3 cellular contexts compared by ENCODE assay signal in genomic region chr7:2117681-2118045, GRCh38.
TF ChIP-seq lines count a peak whose summit lies in the region.

No MANE protein-coding gene starts in this region.

TF ChIP-seq in SK-N-SH, 30 proteins besides CTCF, POLR2A, EP300 and RAD21 (continued from another document):
- TF ChIP-seq ZBTB33 (IDR thresholded peaks at IDR 0.05; ENCODE audit: borderline replicate concordance, low read depth), result no peak
- no peak for TF ChIP-seq JUND (IDR thresholded peaks at IDR 0.05)
- TF ChIP-seq NFIC (IDR thresholded peaks at IDR 0.05; ENCODE audit: borderline replicate concordance), result no peak
- no peak for TF ChIP-seq USF2 (IDR thresholded peaks at IDR 0.05; ENCODE audit: borderline replicate concordance, low read depth, low read length)
- no peak for TF ChIP-seq RCOR1 (IDR thresholded peaks at IDR 0.05; ENCODE audit: low read length)
- TF ChIP-seq SMC3 (IDR thresholded peaks at IDR 0.05; ENCODE audit: low read depth, low read length), result no peak
- TF ChIP-seq POLR2AphosphoS5 (IDR thresholded peaks at IDR 0.05; ENCODE audit: low read depth, low read length), result no peak
- TF ChIP-seq EZH2phosphoT487 (IDR thresholded peaks at IDR 0.05; ENCODE audit: borderline replicate concordance, low read depth), result no peak
- no peak for TF ChIP-seq RFX5 (IDR thresholded peaks at IDR 0.05; ENCODE audit: low read length)
- TF ChIP-seq IRF3 (IDR thresholded peaks at IDR 0.05; ENCODE audit: low read depth, low read length), result no peak
- TF ChIP-seq GABPA (IDR thresholded peaks at IDR 0.05; ENCODE audit: low read depth), result no peak
- TF ChIP-seq MXI1 (IDR thresholded peaks at IDR 0.05; ENCODE audit: low read depth, low read length), result no peak
- TF ChIP-seq RXRA (IDR thresholded peaks at IDR 0.05; ENCODE audit: borderline replicate concordance, low read depth), result no peak
- no peak for TF ChIP-seq ELF1 (IDR thresholded peaks at IDR 0.05)
- no peak for TF ChIP-seq FOXM1 (IDR thresholded peaks at IDR 0.05; ENCODE audit: low read depth)
- TF ChIP-seq FOXJ3 (CRISPR knock-in tag; IDR thresholded peaks at IDR 0.05), result no peak
- no peak for TF ChIP-seq SIN3A (IDR thresholded peaks at IDR 0.05; ENCODE audit: borderline replicate concordance, low read depth, low read length)

TF ChIP-seq in SK-N-SH treated with all-trans-retinoic acid at 6 μM for 48 hours, 23 proteins besides CTCF, POLR2A, EP300 and RAD21 (continued from another document):
- TF ChIP-seq PATZ1 (CRISPR knock-in tag; IDR thresholded peaks at IDR 0.05; ENCODE audit: borderline replicate concordance), result no peak
- no peak for TF ChIP-seq TSHZ2 (CRISPR knock-in tag; IDR thresholded peaks at IDR 0.05)
- no peak for TF ChIP-seq ZFP3 (CRISPR knock-in tag; IDR thresholded peaks at IDR 0.05)
- TF ChIP-seq CREB5 (CRISPR knock-in tag; IDR thresholded peaks at IDR 0.05; ENCODE audit: low read depth), result no peak
- TF ChIP-seq ARNTL (CRISPR knock-in tag; IDR thresholded peaks at IDR 0.05; ENCODE audit: borderline replicate concordance, low read depth), result no peak
- no peak for TF ChIP-seq ZC3H10 (CRISPR knock-in tag; IDR thresholded peaks at IDR 0.05)
- no peak for TF ChIP-seq POU6F1 (CRISPR knock-in tag; IDR thresholded peaks at IDR 0.05; ENCODE audit: borderline replicate concordance, low read depth)
- TF ChIP-seq CSRNP3 (CRISPR knock-in tag; IDR thresholded peaks at IDR 0.05), result no peak
- no peak for TF ChIP-seq ISL1 (CRISPR knock-in tag; IDR thresholded peaks at IDR 0.05)
TF ChIP-seq in SK-N-SH treated with all-trans-retinoic acid at 6 μM for 48 hours: peak in this region for 0.

TF ChIP-seq in WTC11, 78 proteins besides CTCF, POLR2A, EP300 and RAD21 (continued from another document):
- TF ChIP-seq STAT6 (CRISPR knock-in tag; conservative IDR thresholded peaks at IDR 0.05; ENCODE audit: low read depth) (no peak), ESRRA (CRISPR knock-in tag; IDR thresholded peaks at IDR 0.05; ENCODE audit: borderline replicate concordance) (no peak), E2F1 (CRISPR knock-in tag; IDR thresholded peaks at IDR 0.05) (no peak), USF1 (CRISPR knock-in tag; IDR thresholded peaks at IDR 0.05) (no peak), SMAD4 (CRISPR knock-in tag; IDR thresholded peaks at IDR 0.05) (no peak), ELF4 (CRISPR knock-in tag; IDR thresholded peaks at IDR 0.05; ENCODE audit: low read depth) (no peak), ATF2 (CRISPR knock-in tag; IDR thresholded peaks at IDR 0.05; ENCODE audit: borderline replicate concordance, low read depth) (no peak)
